8 cellular contexts compared by ENCODE assay signal in the genomic region with DNA sequence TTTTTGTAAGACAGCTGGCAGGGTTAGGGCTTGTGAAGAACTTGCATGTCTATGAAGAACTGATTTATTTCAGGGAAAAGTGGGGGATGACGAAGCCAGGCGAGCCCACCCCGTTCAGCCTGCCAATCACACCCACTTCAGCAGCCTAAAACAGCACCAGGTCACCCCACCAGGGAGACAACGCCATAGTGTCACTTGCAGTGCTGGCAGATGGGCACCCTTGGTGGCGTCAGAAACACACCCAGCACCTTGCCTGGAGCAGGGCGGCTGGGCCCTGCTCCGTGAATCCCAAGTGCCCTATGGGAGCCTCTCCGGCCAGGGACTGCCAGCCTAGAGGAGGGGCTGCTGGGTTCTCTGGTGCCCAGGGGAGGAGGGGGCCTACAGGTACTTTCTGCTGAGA. TPM values are rescaled to one million over a fixed set of nuclear protein-coding genes. Genes with fewer than 3 reads are reported as not detected.
DNase-seq lines count a peak whose midpoint lies in the region; ATAC-seq and TF ChIP-seq lines count a peak whose summit lies in the region.

No MANE protein-coding gene starts in this region.

- ATAC-seq in heart left ventricle (no peak), left cardiac atrium (no peak), mucosa of descending colon (no peak), upper lobe of left lung (ENCODE audit: low FRiP score in 2 of 2) (no peak), HG02759 (IDR thresholded peaks at IDR 0.05; ENCODE audit: unreplicated experiment) (no peak), HG02798 (IDR thresholded peaks at IDR 0.05; ENCODE audit: poor library complexity, unreplicated experiment) (no peak), HG03439 (IDR thresholded peaks at IDR 0.05; ENCODE audit: unreplicated experiment) (no peak)

- WGBS in heart left ventricle, 4 donors, result 70 to 83% (median 81%) methylated on average over 8 of the region's 8 CpGs
- 54 to 60% methylated on average over 6 to 8 of the region's 8 CpGs for WGBS in upper lobe of left lung, 2 donors

- DNase-seq in heart left ventricle (peak in 1 of 5 donors; percentile 51), left cardiac atrium (no peak), adipocyte (ENCODE audit: low read depth) (no peak), mucosa of descending colon (peak; percentile 42 to 66 (median 60)), upper lobe of left lung (no peak)

- H3K4me3 ChIP-seq in heart left ventricle (peak overlapping the region in 1 of 12 donors; percentile 41), adipocyte (ENCODE audit: low read length) (no peak overlapping the region), mucosa of descending colon (no peak overlapping the region), upper lobe of left lung (peak overlapping the region in 2 of 4 donors; percentile 41 to 47)

- TF ChIP-seq CTCF in heart left ventricle (IDR thresholded peaks at IDR 0.05) (no peak), mucosa of descending colon (IDR thresholded peaks at IDR 0.05) (no peak), upper lobe of left lung (IDR thresholded peaks at IDR 0.05) (no peak)

- no peak for TF ChIP-seq POLR2A in heart left ventricle (IDR thresholded peaks at IDR 0.05)
- TF ChIP-seq POLR2A in upper lobe of left lung (IDR thresholded peaks at IDR 0.05), result no peak

- H3K27ac ChIP-seq in heart left ventricle (peak overlapping the region in 10 of 12 donors; percentile 10 to 96 (median 62)), upper lobe of left lung (peak overlapping the region; percentile 77 to 97 (median 92))

- H3K9me3 ChIP-seq in heart left ventricle (no peaks in the 10 kb centered on the region), adipocyte (ENCODE audit: control insufficient read depth, low read length) (no peaks in the 10 kb centered on the region), mucosa of descending colon (no peaks in the 10 kb centered on the region), upper lobe of left lung (no peaks in the 10 kb centered on the region)

- H3K4me1 ChIP-seq in heart left ventricle (peaks cover 13 to 66% (median 49%) of the 10 kb centered on the region in 12 donors), adipocyte (ENCODE audit: control insufficient read depth, insufficient read depth, low read length) (peaks cover 51% of the 10 kb centered on the region), mucosa of descending colon (ENCODE audit: low read depth) (peaks cover 44% of the 10 kb centered on the region), upper lobe of left lung (peaks cover 48 to 55% (median 54%) of the 10 kb centered on the region in 4 donors)

- H3K36me3 ChIP-seq in heart left ventricle, result peaks cover 0 to 40% (median 39%) of the 10 kb centered on the region in 9 donors
- peaks cover 37% of the 10 kb centered on the region for H3K36me3 ChIP-seq in adipocyte (ENCODE audit: control insufficient read depth, insufficient read depth, low read length, severe bottlenecking)
- no peaks in the 10 kb centered on the region for H3K36me3 ChIP-seq in mucosa of descending colon (ENCODE audit: low read depth)
- peaks cover 26 to 39% (median 36%) of the 10 kb centered on the region in 4 donors for H3K36me3 ChIP-seq in upper lobe of left lung

- peak overlapping the region; percentile 64 for H3K9ac ChIP-seq in adipocyte (ENCODE audit: low read length)

- no peak for TF ChIP-seq EP300 in upper lobe of left lung (IDR thresholded peaks at IDR 0.05)

- intact Hi-C loops in heart left ventricle (cut with DNase I) (loop anchor here in 2 of 10 donors (5.0 to 10.0 kb wide), 2 partner anchors 111 to 124 kb away; a partner anchor contains a TSS), left cardiac atrium (cut with DNase I) (loop anchor here (10.0 kb wide), 1 partner anchor 121 kb away; no protein-coding TSS in a partner anchor), mucosa of descending colon (cut with DNase I, micrococcal nuclease) (loop anchor here in 1 of 2 donors (10.0 kb wide), 1 partner anchor 121 kb away; no protein-coding TSS in a partner anchor)

- H3K27me3 ChIP-seq in heart left ventricle (no peaks in the 10 kb centered on the region), adipocyte (replicated peaks; ENCODE audit: control insufficient read depth, insufficient read depth, low read length) (no peaks in the 10 kb centered on the region), upper lobe of left lung (no peaks in the 10 kb centered on the region)

RNA-seq across cellular contexts. Expression of a gene that starts 5.0 kb away (rescaled TPM):
- total RNA-seq in heart left ventricle (10 to 100 TPM; 17.7 to 45.2 (median 23.3) TPM), left cardiac atrium (10 to 100 TPM; 39.4 to 53.9 TPM), mucosa of descending colon (100 to 1,000 TPM; 116 to 160 (median 129) TPM), upper lobe of left lung (100 to 1,000 TPM in 4 of 6 donors, 10 to 100 TPM in 2; 85.0 to 279 (median 124) TPM)
- 10 to 100 TPM; 20.4 to 26.4 TPM for polyA plus RNA-seq in heart left ventricle

RNA-seq across cellular contexts. Expression of a gene that starts 59.2 kb away (rescaled TPM):
- total RNA-seq in heart left ventricle, result 10 to 100 TPM in 7 of 9 donors, 1 to 10 TPM in 2; 4.2 to 25.5 (median 16.7) TPM
- polyA plus RNA-seq in heart left ventricle, result 10 to 100 TPM; 10.8 to 30.1 TPM
- total RNA-seq in left cardiac atrium, result 10 to 100 TPM; 19.1 to 21.1 TPM
- 10 to 100 TPM; 67.1 to 91.0 (median 83.5) TPM for total RNA-seq in mucosa of descending colon
- 100 to 1,000 TPM in 2 of 6 donors, 10 to 100 TPM in 4; 23.9 to 417 (median 54.5) TPM for total RNA-seq in upper lobe of left lung

Comparison
In these comparisons a context has a peak if more than half of its experiments do, and no peak if none do; other contexts are left out.
1. DNase-seq: peak in mucosa of descending colon (3 of 3); none in left cardiac atrium (single experiment), adipocyte (single experiment) and upper lobe of left lung (0 of 2).